2 cellular contexts compared by ENCODE assay signal in genomic region chr3:51706788-51707731, GRCh38.
TF ChIP-seq lines count a peak whose summit lies in the region.

GRM2 (plus strand) TSS chr3:51707068; CDS start chr3:51708984, 1,916 bp downstream.

TF ChIP-seq in A549, 52 proteins besides CTCF, POLR2A, EP300 and RAD21:
- TF ChIP-seq, protein P1, sequence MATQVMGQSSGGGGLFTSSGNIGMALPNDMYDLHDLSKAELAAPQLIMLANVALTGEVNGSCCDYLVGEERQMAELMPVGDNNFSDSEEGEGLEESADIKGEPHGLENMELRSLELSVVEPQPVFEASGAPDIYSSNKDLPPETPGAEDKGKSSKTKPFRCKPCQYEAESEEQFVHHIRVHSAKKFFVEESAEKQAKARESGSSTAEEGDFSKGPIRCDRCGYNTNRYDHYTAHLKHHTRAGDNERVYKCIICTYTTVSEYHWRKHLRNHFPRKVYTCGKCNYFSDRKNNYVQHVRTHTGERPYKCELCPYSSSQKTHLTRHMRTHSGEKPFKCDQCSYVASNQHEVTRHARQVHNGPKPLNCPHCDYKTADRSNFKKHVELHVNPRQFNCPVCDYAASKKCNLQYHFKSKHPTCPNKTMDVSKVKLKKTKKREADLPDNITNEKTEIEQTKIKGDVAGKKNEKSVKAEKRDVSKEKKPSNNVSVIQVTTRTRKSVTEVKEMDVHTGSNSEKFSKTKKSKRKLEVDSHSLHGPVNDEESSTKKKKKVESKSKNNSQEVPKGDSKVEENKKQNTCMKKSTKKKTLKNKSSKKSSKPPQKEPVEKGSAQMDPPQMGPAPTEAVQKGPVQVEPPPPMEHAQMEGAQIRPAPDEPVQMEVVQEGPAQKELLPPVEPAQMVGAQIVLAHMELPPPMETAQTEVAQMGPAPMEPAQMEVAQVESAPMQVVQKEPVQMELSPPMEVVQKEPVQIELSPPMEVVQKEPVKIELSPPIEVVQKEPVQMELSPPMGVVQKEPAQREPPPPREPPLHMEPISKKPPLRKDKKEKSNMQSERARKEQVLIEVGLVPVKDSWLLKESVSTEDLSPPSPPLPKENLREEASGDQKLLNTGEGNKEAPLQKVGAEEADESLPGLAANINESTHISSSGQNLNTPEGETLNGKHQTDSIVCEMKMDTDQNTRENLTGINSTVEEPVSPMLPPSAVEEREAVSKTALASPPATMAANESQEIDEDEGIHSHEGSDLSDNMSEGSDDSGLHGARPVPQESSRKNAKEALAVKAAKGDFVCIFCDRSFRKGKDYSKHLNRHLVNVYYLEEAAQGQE (IDR thresholded peaks at IDR 0.05) = 0 out of 2 replicates have a peak, but pooled peaks have one; percentile 51
- TF ChIP-seq MAX (IDR thresholded peaks at IDR 0.05) = no peak

TF ChIP-seq in H1, 55 proteins besides CTCF, POLR2A, EP300 and RAD21:
- peak; percentile 46 for TF ChIP-seq MAX (IDR thresholded peaks at IDR 0.05)
- TF ChIP-seq SIN3A (conservative IDR thresholded peaks at IDR 0.05 in 1 of 2, IDR thresholded peaks at IDR 0.05 in 1 of 2; ENCODE audit: low read depth in 1 of 2, low read length in 2 of 2) = peak; percentile 99
- no peak for TF ChIP-seq CTBP2 (IDR thresholded peaks at IDR 0.05; ENCODE audit: borderline replicate concordance, insufficient read depth, insufficient read length, low read length)
- TF ChIP-seq, protein P2, sequence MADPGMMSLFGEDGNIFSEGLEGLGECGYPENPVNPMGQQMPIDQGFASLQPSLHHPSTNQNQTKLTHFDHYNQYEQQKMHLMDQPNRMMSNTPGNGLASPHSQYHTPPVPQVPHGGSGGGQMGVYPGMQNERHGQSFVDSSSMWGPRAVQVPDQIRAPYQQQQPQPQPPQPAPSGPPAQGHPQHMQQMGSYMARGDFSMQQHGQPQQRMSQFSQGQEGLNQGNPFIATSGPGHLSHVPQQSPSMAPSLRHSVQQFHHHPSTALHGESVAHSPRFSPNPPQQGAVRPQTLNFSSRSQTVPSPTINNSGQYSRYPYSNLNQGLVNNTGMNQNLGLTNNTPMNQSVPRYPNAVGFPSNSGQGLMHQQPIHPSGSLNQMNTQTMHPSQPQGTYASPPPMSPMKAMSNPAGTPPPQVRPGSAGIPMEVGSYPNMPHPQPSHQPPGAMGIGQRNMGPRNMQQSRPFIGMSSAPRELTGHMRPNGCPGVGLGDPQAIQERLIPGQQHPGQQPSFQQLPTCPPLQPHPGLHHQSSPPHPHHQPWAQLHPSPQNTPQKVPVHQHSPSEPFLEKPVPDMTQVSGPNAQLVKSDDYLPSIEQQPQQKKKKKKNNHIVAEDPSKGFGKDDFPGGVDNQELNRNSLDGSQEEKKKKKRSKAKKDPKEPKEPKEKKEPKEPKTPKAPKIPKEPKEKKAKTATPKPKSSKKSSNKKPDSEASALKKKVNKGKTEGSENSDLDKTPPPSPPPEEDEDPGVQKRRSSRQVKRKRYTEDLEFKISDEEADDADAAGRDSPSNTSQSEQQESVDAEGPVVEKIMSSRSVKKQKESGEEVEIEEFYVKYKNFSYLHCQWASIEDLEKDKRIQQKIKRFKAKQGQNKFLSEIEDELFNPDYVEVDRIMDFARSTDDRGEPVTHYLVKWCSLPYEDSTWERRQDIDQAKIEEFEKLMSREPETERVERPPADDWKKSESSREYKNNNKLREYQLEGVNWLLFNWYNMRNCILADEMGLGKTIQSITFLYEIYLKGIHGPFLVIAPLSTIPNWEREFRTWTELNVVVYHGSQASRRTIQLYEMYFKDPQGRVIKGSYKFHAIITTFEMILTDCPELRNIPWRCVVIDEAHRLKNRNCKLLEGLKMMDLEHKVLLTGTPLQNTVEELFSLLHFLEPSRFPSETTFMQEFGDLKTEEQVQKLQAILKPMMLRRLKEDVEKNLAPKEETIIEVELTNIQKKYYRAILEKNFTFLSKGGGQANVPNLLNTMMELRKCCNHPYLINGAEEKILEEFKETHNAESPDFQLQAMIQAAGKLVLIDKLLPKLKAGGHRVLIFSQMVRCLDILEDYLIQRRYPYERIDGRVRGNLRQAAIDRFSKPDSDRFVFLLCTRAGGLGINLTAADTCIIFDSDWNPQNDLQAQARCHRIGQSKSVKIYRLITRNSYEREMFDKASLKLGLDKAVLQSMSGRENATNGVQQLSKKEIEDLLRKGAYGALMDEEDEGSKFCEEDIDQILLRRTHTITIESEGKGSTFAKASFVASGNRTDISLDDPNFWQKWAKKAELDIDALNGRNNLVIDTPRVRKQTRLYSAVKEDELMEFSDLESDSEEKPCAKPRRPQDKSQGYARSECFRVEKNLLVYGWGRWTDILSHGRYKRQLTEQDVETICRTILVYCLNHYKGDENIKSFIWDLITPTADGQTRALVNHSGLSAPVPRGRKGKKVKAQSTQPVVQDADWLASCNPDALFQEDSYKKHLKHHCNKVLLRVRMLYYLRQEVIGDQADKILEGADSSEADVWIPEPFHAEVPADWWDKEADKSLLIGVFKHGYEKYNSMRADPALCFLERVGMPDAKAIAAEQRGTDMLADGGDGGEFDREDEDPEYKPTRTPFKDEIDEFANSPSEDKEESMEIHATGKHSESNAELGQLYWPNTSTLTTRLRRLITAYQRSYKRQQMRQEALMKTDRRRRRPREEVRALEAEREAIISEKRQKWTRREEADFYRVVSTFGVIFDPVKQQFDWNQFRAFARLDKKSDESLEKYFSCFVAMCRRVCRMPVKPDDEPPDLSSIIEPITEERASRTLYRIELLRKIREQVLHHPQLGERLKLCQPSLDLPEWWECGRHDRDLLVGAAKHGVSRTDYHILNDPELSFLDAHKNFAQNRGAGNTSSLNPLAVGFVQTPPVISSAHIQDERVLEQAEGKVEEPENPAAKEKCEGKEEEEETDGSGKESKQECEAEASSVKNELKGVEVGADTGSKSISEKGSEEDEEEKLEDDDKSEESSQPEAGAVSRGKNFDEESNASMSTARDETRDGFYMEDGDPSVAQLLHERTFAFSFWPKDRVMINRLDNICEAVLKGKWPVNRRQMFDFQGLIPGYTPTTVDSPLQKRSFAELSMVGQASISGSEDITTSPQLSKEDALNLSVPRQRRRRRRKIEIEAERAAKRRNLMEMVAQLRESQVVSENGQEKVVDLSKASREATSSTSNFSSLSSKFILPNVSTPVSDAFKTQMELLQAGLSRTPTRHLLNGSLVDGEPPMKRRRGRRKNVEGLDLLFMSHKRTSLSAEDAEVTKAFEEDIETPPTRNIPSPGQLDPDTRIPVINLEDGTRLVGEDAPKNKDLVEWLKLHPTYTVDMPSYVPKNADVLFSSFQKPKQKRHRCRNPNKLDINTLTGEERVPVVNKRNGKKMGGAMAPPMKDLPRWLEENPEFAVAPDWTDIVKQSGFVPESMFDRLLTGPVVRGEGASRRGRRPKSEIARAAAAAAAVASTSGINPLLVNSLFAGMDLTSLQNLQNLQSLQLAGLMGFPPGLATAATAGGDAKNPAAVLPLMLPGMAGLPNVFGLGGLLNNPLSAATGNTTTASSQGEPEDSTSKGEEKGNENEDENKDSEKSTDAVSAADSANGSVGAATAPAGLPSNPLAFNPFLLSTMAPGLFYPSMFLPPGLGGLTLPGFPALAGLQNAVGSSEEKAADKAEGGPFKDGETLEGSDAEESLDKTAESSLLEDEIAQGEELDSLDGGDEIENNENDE (IDR thresholded peaks at IDR 0.05; ENCODE audit: insufficient replicate concordance, low read length) = no peak
- no peak; the same call in 1 of the 2 replicates for TF ChIP-seq POLR2AphosphoS5 (IDR thresholded peaks at IDR 0.05; ENCODE audit: low read depth, low read length)
- no peak for TF ChIP-seq ZNF274 (IDR thresholded peaks at IDR 0.05; ENCODE audit: borderline replicate concordance, extremely low read depth, low read length)
- TF ChIP-seq CHD2 (IDR thresholded peaks at IDR 0.05; ENCODE audit: low read length) = peak; percentile 66; the same call in 1 of the 2 replicates
- peak; percentile 50 for TF ChIP-seq EZH2 (IDR thresholded peaks at IDR 0.05; ENCODE audit: low read depth, low read length, severe bottlenecking)
- peak; percentile 87 for TF ChIP-seq TAF7 (optimal IDR thresholded peaks at IDR 0.05; ENCODE audit: borderline replicate concordance, low read depth, low read length)
- 0 out of 2 replicates have a peak, but pooled peaks have one; percentile 4 for TF ChIP-seq TEAD4 (IDR thresholded peaks at IDR 0.05; ENCODE audit: low read depth, low read length)
- peak; percentile 54; the same call in 1 of the 2 replicates for TF ChIP-seq CREB1 (IDR thresholded peaks at IDR 0.05)
- TF ChIP-seq KDM4A (IDR thresholded peaks at IDR 0.05; ENCODE audit: low read depth, low read length, severe bottlenecking) = peak; percentile 83
- peak; percentile 98 for TF ChIP-seq SP1 (IDR thresholded peaks at IDR 0.05; ENCODE audit: low read depth, low read length)
- TF ChIP-seq ATF3 (IDR thresholded peaks at IDR 0.05; ENCODE audit: insufficient read depth, low read depth, low read length) = no peak
- TF ChIP-seq EGR1 (IDR thresholded peaks at IDR 0.05; ENCODE audit: borderline replicate concordance, low read depth, low read length) = peak; percentile 54; the same call in 1 of the 2 replicates
- no peak for TF ChIP-seq NRF1 (IDR thresholded peaks at IDR 0.05; ENCODE audit: low read depth, low read length)
- no peak for TF ChIP-seq FOSL1 (IDR thresholded peaks at IDR 0.05; ENCODE audit: insufficient read depth, low read depth, low read length)
- TF ChIP-seq SUZ12 (IDR thresholded peaks at IDR 0.05; ENCODE audit: low read length) = peak; percentile 49; the same call in 1 of the 2 replicates
- no peak for TF ChIP-seq TCF12 (IDR thresholded peaks at IDR 0.05; ENCODE audit: low read depth, low read length)
- 0 out of 2 replicates have a peak, but pooled peaks have one; percentile 30 for TF ChIP-seq RFX5 (IDR thresholded peaks at IDR 0.05; ENCODE audit: borderline replicate concordance, low read depth, low read length)
- TF ChIP-seq E2F6 (IDR thresholded peaks at IDR 0.05) = peak; percentile 71
- TF ChIP-seq JUND (IDR thresholded peaks at IDR 0.05; ENCODE audit: low read length) = 0 out of 2 replicates have a peak, but pooled peaks have one; percentile 20
- peak in 1 of 2 experiments; percentile 88; a peak in 1 of 4 replicates for TF ChIP-seq HDAC2 (IDR thresholded peaks at IDR 0.05; ENCODE audit: borderline replicate concordance in 1 of 2, low read depth in 2 of 2, low read length in 2 of 2)
- TF ChIP-seq SRF (IDR thresholded peaks at IDR 0.05; ENCODE audit: low read depth, low read length) = no peak
- no peak for TF ChIP-seq BCL11A (IDR thresholded peaks at IDR 0.05; ENCODE audit: low read depth in 2 of 2, low read length in 2 of 2)
- TF ChIP-seq USF2 (IDR thresholded peaks at IDR 0.05; ENCODE audit: low read length) = no peak
- no peak for TF ChIP-seq KDM5A (IDR thresholded peaks at IDR 0.05; ENCODE audit: low read length)
- no peak for TF ChIP-seq CBX5 (IDR thresholded peaks at IDR 0.05; ENCODE audit: low read depth, low read length)
- no peak for TF ChIP-seq RXRA (IDR thresholded peaks at IDR 0.05; ENCODE audit: insufficient read depth, low read depth, low read length)
- 0 out of 2 replicates have a peak, but pooled peaks have one; percentile 23 for TF ChIP-seq POU5F1 (IDR thresholded peaks at IDR 0.05; ENCODE audit: low read depth, low read length)
- TF ChIP-seq TBP (IDR thresholded peaks at IDR 0.05; ENCODE audit: low read depth, low read length) = peak; percentile 25; the same call in 1 of the 2 replicates
- TF ChIP-seq TAF1 (IDR thresholded peaks at IDR 0.05; ENCODE audit: low read depth, low read length) = peak; percentile 84
- TF ChIP-seq MAFK (IDR thresholded peaks at IDR 0.05; ENCODE audit: low read depth, low read length) = no peak
- TF ChIP-seq CEBPB (IDR thresholded peaks at IDR 0.05; ENCODE audit: low read depth, low read length) = no peak
- TF ChIP-seq PHF8 (conservative IDR thresholded peaks at IDR 0.05; ENCODE audit: low read depth, low read length) = 0 out of 2 replicates have a peak, but pooled peaks have one; percentile 41
- TF ChIP-seq RBBP5 (IDR thresholded peaks at IDR 0.05; ENCODE audit: borderline replicate concordance, low read depth, low read length) = no peak; the same call in 1 of the 2 replicates
- peak; percentile 52; the same call in 1 of the 2 replicates for TF ChIP-seq GABPA (IDR thresholded peaks at IDR 0.05; ENCODE audit: borderline replicate concordance, insufficient read depth, low read length)
- no peak for TF ChIP-seq KDM1A (IDR thresholded peaks at IDR 0.05; ENCODE audit: borderline replicate concordance, low read length)
